Comparison of ENCODE assay signal across 8 cellular contexts in the genomic region with DNA sequence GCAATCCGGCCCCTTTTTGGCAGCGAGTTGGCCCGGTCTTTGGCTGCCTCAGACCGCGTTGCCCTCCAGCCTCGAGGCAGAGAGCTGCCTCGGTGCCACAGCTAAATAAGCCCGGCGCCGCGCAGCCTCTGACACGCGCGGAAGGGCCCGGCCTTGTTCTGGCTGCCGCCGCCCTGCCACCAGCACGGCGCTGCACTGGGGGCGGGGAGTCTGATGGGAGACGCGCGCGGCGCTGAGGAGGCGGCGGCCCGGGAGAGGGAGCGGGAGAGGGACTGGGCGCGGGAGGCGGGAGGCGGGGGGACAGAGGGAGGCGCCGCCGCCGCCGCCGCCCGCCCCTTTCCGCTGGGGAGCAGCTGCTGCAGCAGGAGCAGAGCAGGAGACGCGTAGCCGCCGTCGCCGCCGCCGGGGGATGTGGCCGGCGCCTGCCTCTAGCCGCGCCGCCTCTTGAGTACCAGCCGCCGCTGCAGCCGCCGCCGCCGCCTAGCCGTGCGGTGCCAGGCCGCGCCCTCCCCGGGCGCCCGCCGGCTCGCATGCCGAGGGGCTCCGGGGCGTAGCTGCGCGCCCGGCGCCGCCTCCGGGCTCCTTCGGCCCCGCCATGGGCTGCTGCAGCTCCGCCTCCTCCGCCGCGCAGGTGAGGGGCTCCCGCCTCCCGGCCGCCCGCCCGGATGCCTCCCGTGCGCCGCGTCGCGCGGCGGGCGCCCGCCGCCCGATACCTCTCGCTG. TPM values are rescaled to one million over a fixed set of nuclear protein-coding genes. Genes with fewer than 3 reads are reported as not detected.
DNase-seq lines count a peak whose midpoint lies in the region; ATAC-seq, FAIRE-seq and TF ChIP-seq lines count a peak whose summit lies in the region.

SLC44A1 (plus strand) TSS at position 378 of the 722 bp plus-strand sequence; CDS start at position 596, 218 bp downstream.

- 0% methylated on average over 1 to 102 of the region's 102 CpGs for WGBS in endodermal cell (ENCODE audit: insufficient coverage in 1 of 2, insufficient read length in 1 of 2), 2 experiments
- WGBS in mesodermal cell (ENCODE audit: insufficient coverage in 2 of 2), 2 experiments, result 0% methylated on average over 72 to 81 of the region's 102 CpGs

- no peaks in the 10 kb centered on the region for H3K27me3 Mint-ChIP-seq in Caco-2 (ENCODE audit: insufficient read depth, unreplicated experiment)
- no peaks in the 10 kb centered on the region for H3K27me3 Mint-ChIP-seq in endodermal cell (ENCODE audit: insufficient read depth)

- no peak for FAIRE-seq in HTR-8/SVneo (lab: Jason Lieb, UNC)

- peak within 1 kb of the TSS; percentile 76 for H3K4me3 ChIP-seq in Caco-2 (ENCODE audit: low read depth, low read length)
- peak within 1 kb of the TSS; percentile 91 for H3K4me3 ChIP-seq in endodermal cell (ENCODE audit: low read length)
- H3K4me3 ChIP-seq in mesodermal cell (ENCODE audit: extremely low read depth, insufficient read depth, low read length, poor library complexity, severe bottlenecking), result peak within 1 kb of the TSS; percentile 97

- intact Hi-C loops in Caco-2 (cut with micrococcal nuclease; ENCODE audit: unreplicated experiment), result loop anchor here (1.0 to 10.0 kb wide), 5 partner anchors 75 to 380 kb away; no protein-coding TSS in a partner anchor

- H3K27ac Mint-ChIP-seq in Caco-2 (ENCODE audit: unreplicated experiment) (peak within 1 kb of the TSS; percentile 91), endodermal cell (peak within 1 kb of the TSS; percentile 96)

- H3K9me3 ChIP-seq in Caco-2 (no peaks in the 10 kb centered on the region), endodermal cell (ENCODE audit: control insufficient read depth, low read length) (no peaks in the 10 kb centered on the region), mesodermal cell (ENCODE audit: control insufficient read depth, low read length) (no peaks in the 10 kb centered on the region)

- no peak within 1 kb of the TSS for H3K27ac ChIP-seq in endodermal cell (ENCODE audit: low read depth, low read length)
- peak within 1 kb of the TSS; percentile 89 for H3K27ac ChIP-seq in mesodermal cell (ENCODE audit: low read depth, low read length, severe bottlenecking)

- peaks cover 15% of the 10 kb centered on the region for H3K36me3 Mint-ChIP-seq in Caco-2 (ENCODE audit: insufficient read depth, unreplicated experiment)
- H3K36me3 Mint-ChIP-seq in endodermal cell (ENCODE audit: low read depth), result no peaks in the 10 kb centered on the region

- CTCF ChIA-PET in Caco-2 (lab: Charles Lee), result interaction anchor here (0.6 to 2.1 kb wide), 14 partner anchors 9 to 381 kb away, joined by 3 to 12 read pairs (median 4); partner anchors contain the start of gene ABCA1

- POLR2A ChIA-PET in Caco-2 (lab: Charles Lee), result interaction anchor here (0.5 to 2.0 kb wide), 11 partner anchors 20 to 318 kb away, joined by 3 to 14 read pairs (median 4); no protein-coding TSS in a partner anchor

- H3K36me3 ChIP-seq in Caco-2 (ENCODE audit: control insufficient read depth, insufficient read depth, low read length) (no peaks in the 10 kb centered on the region), endodermal cell (ENCODE audit: control insufficient read depth, insufficient read depth, low read length) (no peaks in the 10 kb centered on the region), mesodermal cell (ENCODE audit: control insufficient read depth, insufficient read depth, low read length) (no peaks in the 10 kb centered on the region)

- H3K27me3 ChIP-seq in Caco-2 (replicated peaks; ENCODE audit: control insufficient read depth, insufficient read depth, low read length), result no peaks in the 10 kb centered on the region
- no peaks in the 10 kb centered on the region for H3K27me3 ChIP-seq in endodermal cell (ENCODE audit: control insufficient read depth, insufficient read depth, low read length, poor library complexity, severe bottlenecking)

- H3K4me3 Mint-ChIP-seq in Caco-2 (ENCODE audit: unreplicated experiment) (peak within 1 kb of the TSS; percentile 97), endodermal cell (peak within 1 kb of the TSS; percentile 95)

- H3K9ac ChIP-seq in endodermal cell (ENCODE audit: extremely low read depth, low read length, poor library complexity, severe bottlenecking), result peak within 1 kb of the TSS; percentile 60

- DNase-seq in Caco-2 (peak; percentile 97 to 98), HTR-8/SVneo (ENCODE audit: insufficient read length, low spot score) (peak; percentile 66), NOMO-1 treated with DMSO at 0.1 percent for 48 hours (lab: John Stamatoyannopoulos, UW; ENCODE audit: unreplicated experiment) (peak; percentile 95), endodermal cell (peak; percentile 97)
- peak; percentile 82 for DNase-seq in activated CD8-positive, alpha-beta memory T cell treated with anti-CD3 and anti-CD28 coated beads, Interleukin-2, amount 50 U/mL, for 24 hours (ENCODE audit: extremely low read depth)
- DNase-seq in stimulated activated CD8-positive, alpha-beta memory T cell treated with anti-CD3 and anti-CD28 coated beads, Interleukin-15, amount 100 ng/mL, for 24 hours (ENCODE audit: low read depth), result peak; percentile 71

- peak; percentile 83 for ATAC-seq in GM21381 (IDR thresholded peaks at IDR 0.05; ENCODE audit: unreplicated experiment)

- peaks cover 23% of the 10 kb centered on the region for H3K4me1 Mint-ChIP-seq in Caco-2 (ENCODE audit: low read depth, unreplicated experiment)
- peaks cover 56% of the 10 kb centered on the region for H3K4me1 Mint-ChIP-seq in endodermal cell

- BruUV-seq in Caco-2 (replicated peaks; lab: Mats Ljungman, UMichigan), result no TSS peak

- peaks cover 14% of the 10 kb centered on the region for H3K4me1 ChIP-seq in Caco-2
- peaks cover 14% of the 10 kb centered on the region for H3K4me1 ChIP-seq in endodermal cell (ENCODE audit: control insufficient read depth, insufficient read depth, low read length)
- peaks cover 33% of the 10 kb centered on the region for H3K4me1 ChIP-seq in mesodermal cell (ENCODE audit: control insufficient read depth, insufficient read depth, low read length, poor library complexity, severe bottlenecking)

- TF ChIP-seq CTCF in Caco-2 (IDR thresholded peaks at IDR 0.05; ENCODE audit: insufficient read depth in 1 of 2, low read depth in 1 of 2, low read length in 1 of 2, severe bottlenecking in 1 of 2, unreplicated experiment in 1 of 2) (no peak), endodermal cell (conservative IDR thresholded peaks at IDR 0.05) (no peak)

- H3K9me3 Mint-ChIP-seq in Caco-2 (ENCODE audit: unreplicated experiment) (no peaks in the 10 kb centered on the region), endodermal cell (no peaks in the 10 kb centered on the region)

RNA-seq across cellular contexts. Expression of gene SLC44A1, which starts in this region (rescaled TPM):
- total RNA-seq in Caco-2 (2022) (45.8 and 46.3 TPM in 2 replicates), endodermal cell (10 to 100 TPM; 69.7 to 73.4 TPM)
- polyA plus RNA-seq in endodermal cell (2013, experiment 1 of 2), result 21.1 TPM
- polyA plus RNA-seq in endodermal cell (2013, experiment 2 of 2), result 19.6 TPM
- 54.9 TPM for polyA plus RNA-seq in mesodermal cell (2013, experiment 1 of 2)
- 49.1 TPM for polyA plus RNA-seq in mesodermal cell (2013, experiment 2 of 2)
